Comparison of ENCODE assay signal across 14 cellular contexts in the genomic region with DNA sequence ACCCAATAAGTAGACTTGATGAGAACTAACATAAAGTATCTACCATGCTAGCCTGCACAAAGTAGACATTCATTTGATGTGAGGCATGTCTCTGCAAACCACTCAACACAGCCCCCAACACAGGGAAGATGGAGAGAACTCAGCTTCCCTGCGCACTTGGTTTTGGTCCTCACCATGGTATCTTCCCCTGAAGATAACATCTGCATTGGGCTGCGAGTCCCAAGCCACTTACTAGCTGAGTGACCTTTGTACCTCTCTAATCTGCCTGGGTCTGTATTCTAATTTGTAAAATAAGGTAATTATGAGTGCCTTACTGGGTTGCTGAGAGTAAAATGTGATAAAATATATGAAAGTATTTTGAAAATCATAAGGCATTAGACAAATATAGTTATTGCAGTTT.
"Had no signal": no experiment of that assay in that cellular context is flagged by ENCODE, and none has a peak within 500 bp of the region (broad histone marks: within the 10 kb centered on the region; RNA-seq: fewer than 3 reads in every experiment).

No MANE protein-coding gene starts in this region.

- H3K27ac Mint-ChIP-seq: stimulated activated naive B cell treated with anti-CD40 and anti-IgM and Interleukin-4, amounts not matched to agents 10 μg/mL and 1 μg/mL and 100 μg/mL, for 72 hours had no signal

- H3K9me3 ChIP-seq: colonic mucosa, ovary, right atrium auricular region had no signal

- H3K27ac ChIP-seq: colonic mucosa, foreskin keratinocyte, hepatocyte, ovary, right atrium auricular region had no signal

- H3K27me3 ChIP-seq: colonic mucosa, foreskin keratinocyte, hepatocyte, ovary, right atrium auricular region had no signal

- H3K4me1 ChIP-seq: colonic mucosa had no signal

- H3K36me3 ChIP-seq: colonic mucosa, ovary, right atrium auricular region had no signal

- H3K4me3 ChIP-seq: colonic mucosa, hepatocyte, ovary, right atrium auricular region had no signal

- ATAC-seq: foreskin keratinocyte; left colon; left ventricle myocardium superior; stimulated activated naive B cell treated with anti-CD40 and anti-IgM and Interleukin-4, amounts not matched to agents 10 μg/mL and 1 μg/mL and 100 μg/mL, for 72 hours had no signal

- DNase-seq: colonic mucosa; dermis blood vessel endothelial cell; erythroblast; foreskin keratinocyte; left colon; left ventricle myocardium superior; mesendoderm; naive B cell; ovary; stimulated activated CD4-positive, alpha-beta T cell treated with anti-CD3 and anti-CD28 coated beads, Interleukin-4, amount 100 ng/mL, for 24 hours; stimulated activated naive B cell treated with anti-CD40 and anti-IgM and Interleukin-4, amounts not matched to agents 10 μg/mL and 1 μg/mL and 100 μg/mL, for 72 hours; trophoblast cell had no signal

- H3K27me3 Mint-ChIP-seq: naive B cell; stimulated activated naive B cell treated with anti-CD40 and anti-IgM and Interleukin-4, amounts not matched to agents 10 μg/mL and 1 μg/mL and 100 μg/mL, for 72 hours had no signal

- H3K9me3 Mint-ChIP-seq: naive B cell; stimulated activated naive B cell treated with anti-CD40 and anti-IgM and Interleukin-4, amounts not matched to agents 10 μg/mL and 1 μg/mL and 100 μg/mL, for 72 hours had no signal

- H3K4me3 Mint-ChIP-seq: naive B cell; stimulated activated naive B cell treated with anti-CD40 and anti-IgM and Interleukin-4, amounts not matched to agents 10 μg/mL and 1 μg/mL and 100 μg/mL, for 72 hours had no signal
